In genomic region chr11:91926967-91927366, GRCh38 we compare ENCODE assay signal across 20 cellular contexts.
A peak's percentile ranks its signal among the peaks of the same experiment; 100 is the strongest.
DNase-seq lines count a peak whose midpoint lies in the region; ATAC-seq and TF ChIP-seq lines count a peak whose summit lies in the region.
"Had no signal": no experiment of that assay in that cellular context is flagged by ENCODE, and none has a peak within 500 bp of the region (broad histone marks: within the 10 kb centered on the region; RNA-seq: fewer than 3 reads in every experiment).

No MANE protein-coding gene starts in this region.

- H3K27ac ChIP-seq in liver (ENCODE audit: low read depth in 1 of 2, low read length in 2 of 2) (no peak overlapping the region), right lobe of liver (no peak overlapping the region), prostate gland (no peak overlapping the region)
- H3K27ac ChIP-seq: BLaER1, GM23248, neural progenitor cell, RWPE1, stomach had no signal

- WGBS in liver, result 79% methylated on average over 1 of the region's 1 CpG
- 57% methylated on average over 1 of the region's 1 CpG for WGBS in right lobe of liver (ENCODE audit: insufficient coverage, low coverage, low lambda C conversion rate, missing lambda C conversion rate)
- 25% methylated on average over 1 of the region's 1 CpG for WGBS in prostate gland

- H3K36me3 ChIP-seq in liver (ENCODE audit: control insufficient read depth in 4 of 4, insufficient read depth in 3 of 4, low read depth in 1 of 4, low read length in 3 of 4), result no peaks in the 10 kb centered on the region
- no peaks in the 10 kb centered on the region for H3K36me3 ChIP-seq in right lobe of liver
- H3K36me3 ChIP-seq in prostate gland, result no peaks in the 10 kb centered on the region
- H3K36me3 ChIP-seq: BLaER1, neural progenitor cell, stomach had no signal

- TF ChIP-seq POLR2A in right lobe of liver (IDR thresholded peaks at IDR 0.05), result no peak
- no peak for TF ChIP-seq POLR2A in prostate gland (IDR thresholded peaks at IDR 0.05)

- H3K9ac ChIP-seq in liver (ENCODE audit: low read depth in 1 of 2, low read length in 2 of 2), result no peak overlapping the region
- H3K9ac ChIP-seq: BLaER1, GM23248, neural progenitor cell had no signal

- H3K27me3 ChIP-seq in liver (ENCODE audit: control insufficient read depth in 4 of 4, insufficient read depth in 4 of 4, low read length in 3 of 4) (no peaks in the 10 kb centered on the region), right lobe of liver (no peaks in the 10 kb centered on the region), prostate gland (replicated peaks; ENCODE audit: insufficient read depth) (no peaks in the 10 kb centered on the region)
- H3K27me3 ChIP-seq: BLaER1, neural progenitor cell, stomach had no signal

- DNase-seq in right lobe of liver, result no peak
- DNase-seq in fibroblast of pulmonary artery (ENCODE audit: low read depth), result peak; percentile 50
- DNase-seq in prostate gland (ENCODE audit: low spot score), result peak; percentile 11
- DNase-seq in HEK293T (ENCODE audit: extremely low spot score), result no peak
- DNase-seq in superior temporal gyrus (ENCODE audit: extremely low spot score), result no peak
- DNase-seq in NCI-H2196 treated with DMSO at 0.1 percent for 48 hours (lab: John Stamatoyannopoulos, UW; ENCODE audit: unreplicated experiment), result no peak
- DNase-seq: activated CD4-positive, alpha-beta T cell treated with anti-CD3 and anti-CD28 coated beads, Interleukin-2, amount 50 U/mL, for 4 hours; activated CD8-positive, alpha-beta memory T cell treated with anti-CD3 and anti-CD28 coated beads, Interleukin-2, amount 50 U/mL, for 48 hours; EL; GM23248; NCI-H1105; NCI-H524 treated with DMSO at 0.1 percent for 48 hours; stomach; T-helper 9 cell had no signal

- CTCF ChIA-PET in HEK293T (lab: Yijun Ruan, JAX), result no interaction called here

- no peak for TF ChIP-seq CTCF in liver (IDR thresholded peaks at IDR 0.05; ENCODE audit: low read depth, low read length, missing input control)
- no peak for TF ChIP-seq CTCF in right lobe of liver (IDR thresholded peaks at IDR 0.05)
- TF ChIP-seq CTCF in fibroblast of pulmonary artery (IDR thresholded peaks at IDR 0.05; ENCODE audit: low read length, missing control alignments), result no peak
- no peak for TF ChIP-seq CTCF in prostate gland (IDR thresholded peaks at IDR 0.05)

- no peaks in the 10 kb centered on the region for H3K9me3 ChIP-seq in liver (ENCODE audit: control insufficient read depth in 4 of 4, low read length in 3 of 4)
- H3K9me3 ChIP-seq in right lobe of liver, result no peaks in the 10 kb centered on the region
- no peaks in the 10 kb centered on the region for H3K9me3 ChIP-seq in prostate gland
- H3K9me3 ChIP-seq: BLaER1, stomach had no signal

- H3K4me3 ChIP-seq in liver (ENCODE audit: low read depth in 1 of 3, low read length in 3 of 3) (no peak overlapping the region), right lobe of liver (no peak overlapping the region), fibroblast of pulmonary artery (replicated peaks; ENCODE audit: low read depth, low read length) (no peak overlapping the region), prostate gland (no peak overlapping the region)
- H3K4me3 ChIP-seq: BLaER1, GM23248, neural progenitor cell, stomach had no signal

- no peak for TF ChIP-seq RAD21 in liver (IDR thresholded peaks at IDR 0.05)

- ATAC-seq in right lobe of liver (no peak), HG03025 (IDR thresholded peaks at IDR 0.05; ENCODE audit: low FRiP score, unreplicated experiment) (no peak)
- ATAC-seq: SK-N-SH treated with all-trans-retinoic acid at 6 μM for 48 hours had no signal

- POLR2A ChIA-PET in HEK293T (lab: Yijun Ruan, JAX), result no interaction called here

- H3K4me1 ChIP-seq in liver (ENCODE audit: control insufficient read depth in 4 of 4, insufficient read depth in 4 of 4, low read length in 3 of 4) (peaks cover 0 to 2% (median under 1%) of the 10 kb centered on the region in 4 donors), right lobe of liver (peaks cover 0 to under 1% (median 0%) of the 10 kb centered on the region in 4 donors), prostate gland (replicated peaks) (no peaks in the 10 kb centered on the region)
- H3K4me1 ChIP-seq: BLaER1, neural progenitor cell had no signal

- intact Hi-C loops in right lobe of liver (cut with DNase I), result no loop called here
- intact Hi-C loops in prostate gland (cut with DNase I), result no loop called here

TF ChIP-seq in liver, 16 proteins besides CTCF, POLR2A, EP300 and RAD21:
- TF ChIP-seq YY1 (IDR thresholded peaks at IDR 0.05) (no peak), NR2F2 (IDR thresholded peaks at IDR 0.05) (peak; percentile 12), JUND (IDR thresholded peaks at IDR 0.05) (no peak), EGR1 (IDR thresholded peaks at IDR 0.05; ENCODE audit: low read depth in 2 of 2) (no peak), FOXA2 (IDR thresholded peaks at IDR 0.05) (no peak), RXRA (IDR thresholded peaks at IDR 0.05) (peak in 1 of 2 donors; percentile 25), MAX (IDR thresholded peaks at IDR 0.05) (no peak), HNF4G (IDR thresholded peaks at IDR 0.05) (no peak)
TF ChIP-seq in liver: peak in this region for 2.

TF ChIP-seq in HEK293T, 16 proteins besides CTCF, POLR2A, EP300 and RAD21:
- TF ChIP-seq FOXA1 (IDR thresholded peaks at IDR 0.05), result no peak
- TF ChIP-seq CTBP1 (IDR thresholded peaks at IDR 0.05; ENCODE audit: borderline replicate concordance), result no peak
- no peak for TF ChIP-seq ELF4 (IDR thresholded peaks at IDR 0.05)
- no peak for TF ChIP-seq FOXM1 (IDR thresholded peaks at IDR 0.05; ENCODE audit: borderline replicate concordance)
- no peak for TF ChIP-seq ZNF384 (IDR thresholded peaks at IDR 0.05)
- no peak for TF ChIP-seq SUZ12 (IDR thresholded peaks at IDR 0.05)
- no peak for TF ChIP-seq ARNT (IDR thresholded peaks at IDR 0.05)
- TF ChIP-seq SP1 (IDR thresholded peaks at IDR 0.05), result no peak
- no peak for TF ChIP-seq L3MBTL2 (conservative IDR thresholded peaks at IDR 0.05)
- TF ChIP-seq HDGF (IDR thresholded peaks at IDR 0.05; ENCODE audit: borderline replicate concordance), result no peak
- TF ChIP-seq PKNOX1 (IDR thresholded peaks at IDR 0.05), result no peak
- no peak for TF ChIP-seq NFRKB (IDR thresholded peaks at IDR 0.05)
- TF ChIP-seq TARDBP (IDR thresholded peaks at IDR 0.05), result no peak
- TF ChIP-seq BHLHE40 (IDR thresholded peaks at IDR 0.05; ENCODE audit: borderline replicate concordance), result no peak
- no peak for TF ChIP-seq FOXK2 (IDR thresholded peaks at IDR 0.05)

Comparison
In these comparisons a context has a peak if more than half of its experiments do, and no peak if none do; other contexts are left out.
1. DNase-seq: peak in fibroblast of pulmonary artery (single experiment) and prostate gland (single experiment); none in right lobe of liver (0 of 3), HEK293T (single experiment), superior temporal gyrus (single experiment) and NCI-H2196 treated with DMSO at 0.1 percent for 48 hours (single experiment).